ENCODE assay signal across 8 cellular contexts in genomic region chr2:219159771-219160185, GRCh38. TPM values are rescaled to one million over a fixed set of nuclear protein-coding genes. Genes with fewer than 3 reads are reported as not detected.
A peak's percentile ranks its signal among the peaks of the same experiment; 100 is the strongest.
DNase-seq lines count a peak whose midpoint lies in the region; ATAC-seq and TF ChIP-seq lines count a peak whose summit lies in the region.

No MANE protein-coding gene starts in this region.

- H3K27ac ChIP-seq in thymus (ENCODE audit: low read depth), result peak overlapping the region; percentile 58

- H3K27me3 ChIP-seq in thymus (ENCODE audit: control insufficient read depth, insufficient read depth), result no peaks in the 10 kb centered on the region

- no peaks in the 10 kb centered on the region for H3K9me3 Mint-ChIP-seq in stimulated activated naive CD8-positive, alpha-beta T cell treated with anti-CD3 and anti-CD28 coated beads, Interleukin-15, Interleukin-2, amounts not matched to agents 100 ng/mL and 50 ng/mL, for 24 hours

- WGBS in thymus, result 24% methylated on average over 18 of the region's 18 CpGs

- H3K36me3 Mint-ChIP-seq in stimulated activated naive CD8-positive, alpha-beta T cell treated with anti-CD3 and anti-CD28 coated beads, Interleukin-15, Interleukin-2, amounts not matched to agents 100 ng/mL and 50 ng/mL, for 24 hours (ENCODE audit: low read depth), result peaks cover 10% of the 10 kb centered on the region

- H3K4me1 ChIP-seq in thymus (ENCODE audit: control insufficient read depth, insufficient read depth, low read length), result peaks cover 8% of the 10 kb centered on the region

- peaks cover 8% of the 10 kb centered on the region for H3K36me3 ChIP-seq in thymus (ENCODE audit: control insufficient read depth, insufficient read depth)

- H3K4me1 Mint-ChIP-seq in stimulated activated naive CD8-positive, alpha-beta T cell treated with anti-CD3 and anti-CD28 coated beads, Interleukin-15, Interleukin-2, amounts not matched to agents 100 ng/mL and 50 ng/mL, for 24 hours (ENCODE audit: low read depth), result peaks cover 17% of the 10 kb centered on the region

- ATAC-seq in stimulated activated naive CD8-positive, alpha-beta T cell treated with anti-CD3 and anti-CD28 coated beads, Interleukin-15, Interleukin-2, amounts not matched to agents 100 U/mL and 50 U/mL, for 24 hours, result no peak
- no peak for ATAC-seq in HG02678 (IDR thresholded peaks at IDR 0.05; ENCODE audit: unreplicated experiment)
- ATAC-seq in GM21786 (IDR thresholded peaks at IDR 0.05; ENCODE audit: unreplicated experiment), result no peak

- TF ChIP-seq CTCF in WI38 (IDR thresholded peaks at IDR 0.05; ENCODE audit: low read depth, low read length), result no peak

- DNase-seq in stimulated activated naive CD8-positive, alpha-beta T cell treated with anti-CD3 and anti-CD28 coated beads, Interleukin-15, Interleukin-2, amounts not matched to agents 100 U/mL and 50 U/mL, for 24 hours, result no peak
- no peak for DNase-seq in NCI-H2107 (lab: John Stamatoyannopoulos, UW)

- no peaks in the 10 kb centered on the region for H3K27me3 Mint-ChIP-seq in stimulated activated naive CD8-positive, alpha-beta T cell treated with anti-CD3 and anti-CD28 coated beads, Interleukin-15, Interleukin-2, amounts not matched to agents 100 ng/mL and 50 ng/mL, for 24 hours

- H3K4me3 Mint-ChIP-seq in stimulated activated naive CD8-positive, alpha-beta T cell treated with anti-CD3 and anti-CD28 coated beads, Interleukin-15, Interleukin-2, amounts not matched to agents 100 ng/mL and 50 ng/mL, for 24 hours, result peak overlapping the region; percentile 86

- peak overlapping the region; percentile 60 for H3K4me3 ChIP-seq in WI38 (ENCODE audit: low read depth, low read length)
- H3K4me3 ChIP-seq in iPS-18c (ENCODE audit: insufficient read depth, low read depth, low read length), result peak overlapping the region; percentile 99
- H3K4me3 ChIP-seq in thymus (ENCODE audit: low read length), result peak overlapping the region; percentile 74

- H3K27ac Mint-ChIP-seq in stimulated activated naive CD8-positive, alpha-beta T cell treated with anti-CD3 and anti-CD28 coated beads, Interleukin-15, Interleukin-2, amounts not matched to agents 100 ng/mL and 50 ng/mL, for 24 hours, result peak overlapping the region; percentile 92

- H3K9me3 ChIP-seq in iPS-18c (ENCODE audit: control insufficient read depth, insufficient read depth, low read length) (peaks cover 2% of the 10 kb centered on the region), thymus (ENCODE audit: control insufficient read depth) (no peaks in the 10 kb centered on the region)

RNA-seq across cellular contexts. Expression of gene NHEJ1, which starts 0.8 kb away (rescaled TPM):
- polyA plus RNA-seq in thymus, result 8.3 TPM

RNA-seq across cellular contexts. Expression of gene SLC23A3, which starts 10.1 kb away (rescaled TPM):
- polyA plus RNA-seq in thymus, result 2.6 TPM

RNA-seq across cellular contexts. Expression of gene CNPPD1, which starts 16.9 kb away (rescaled TPM):
- polyA plus RNA-seq in thymus, result 46.9 TPM

RNA-seq across cellular contexts. Expression of gene RETREG2, which starts 18.3 kb away (rescaled TPM):
- polyA plus RNA-seq in thymus, result 56.0 TPM

RNA-seq across cellular contexts. Expression of gene ZFAND2B, which starts 46.8 kb away (rescaled TPM):
- polyA plus RNA-seq in thymus, result 59.0 TPM
